ENCODE assay signal across 1 cellular context in the genomic region with DNA sequence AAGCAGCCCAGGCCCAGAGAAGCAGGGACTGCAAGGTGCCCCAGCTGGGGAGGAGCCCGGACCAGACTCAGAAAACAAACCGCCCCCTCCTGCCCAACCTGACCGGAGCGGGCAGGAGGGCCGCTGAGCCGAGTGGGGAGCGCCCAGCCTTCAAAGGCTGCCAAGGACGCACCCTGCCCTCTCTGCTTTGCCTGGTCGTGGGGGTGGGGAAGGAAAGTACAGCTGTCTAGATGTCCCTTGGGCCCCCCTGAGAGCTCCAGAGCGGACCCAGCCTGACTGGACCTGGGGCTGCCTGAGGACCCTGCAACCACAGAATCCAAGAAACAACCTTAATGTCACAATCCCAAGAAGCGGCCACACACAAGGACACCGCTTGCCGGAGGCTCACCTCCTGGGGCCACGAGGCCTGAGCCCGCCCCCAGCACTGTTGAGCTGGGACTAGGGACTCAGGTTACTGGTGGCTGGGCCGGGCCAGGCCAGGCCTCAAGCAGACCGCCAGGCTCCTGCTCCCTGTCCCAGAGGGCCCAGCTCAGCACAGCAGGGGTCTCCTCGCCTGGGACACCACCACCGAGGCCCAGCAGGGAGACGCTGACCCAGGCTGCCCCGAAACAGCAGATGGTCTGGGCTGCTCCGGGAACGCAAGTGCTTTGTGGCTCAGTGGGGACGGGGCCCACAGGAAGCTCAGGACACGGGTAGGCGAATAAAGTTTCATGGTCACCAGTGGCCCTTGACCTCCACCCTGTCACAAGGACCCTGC.
TF ChIP-seq lines count a peak whose summit lies in the region.

No MANE protein-coding gene starts in this region.

TF ChIP-seq in HepG2, 621 proteins besides CTCF, POLR2A, EP300 and RAD21 (continues in another document):
- no peak for TF ChIP-seq CSRNP2 (CRISPR knock-in tag; conservative IDR thresholded peaks at IDR 0.05; ENCODE audit: low read depth)
- TF ChIP-seq DZIP1 (CRISPR knock-in tag; IDR thresholded peaks at IDR 0.05), result 0 out of 2 replicates have a peak, but pooled peaks have one; percentile 47
- TF ChIP-seq ZNF878 (CRISPR knock-in tag; IDR thresholded peaks at IDR 0.05), result 0 out of 2 replicates have a peak, but pooled peaks have one; percentile 29
- TF ChIP-seq PAX8 (CRISPR knock-in tag; IDR thresholded peaks at IDR 0.05; ENCODE audit: borderline replicate concordance), result 0 out of 2 replicates have a peak, but pooled peaks have one; percentile 55
- TF ChIP-seq CBFB (CRISPR knock-in tag; IDR thresholded peaks at IDR 0.05), result 0 out of 2 replicates have a peak, but pooled peaks have one; percentile 36
- TF ChIP-seq HDAC2 (CRISPR knock-in tag; IDR thresholded peaks at IDR 0.05), result peak; percentile 29; the same call in 1 of the 2 replicates
- TF ChIP-seq RARA (CRISPR knock-in tag; IDR thresholded peaks at IDR 0.05), result 0 out of 2 replicates have a peak, but pooled peaks have one; percentile 16
- no peak for TF ChIP-seq ZNF251 (CRISPR knock-in tag; IDR thresholded peaks at IDR 0.05)
- peak; percentile 48; the same call in 1 of the 2 replicates for TF ChIP-seq TBX2 (CRISPR knock-in tag; IDR thresholded peaks at IDR 0.05; ENCODE audit: borderline replicate concordance)
- TF ChIP-seq, protein P1, sequence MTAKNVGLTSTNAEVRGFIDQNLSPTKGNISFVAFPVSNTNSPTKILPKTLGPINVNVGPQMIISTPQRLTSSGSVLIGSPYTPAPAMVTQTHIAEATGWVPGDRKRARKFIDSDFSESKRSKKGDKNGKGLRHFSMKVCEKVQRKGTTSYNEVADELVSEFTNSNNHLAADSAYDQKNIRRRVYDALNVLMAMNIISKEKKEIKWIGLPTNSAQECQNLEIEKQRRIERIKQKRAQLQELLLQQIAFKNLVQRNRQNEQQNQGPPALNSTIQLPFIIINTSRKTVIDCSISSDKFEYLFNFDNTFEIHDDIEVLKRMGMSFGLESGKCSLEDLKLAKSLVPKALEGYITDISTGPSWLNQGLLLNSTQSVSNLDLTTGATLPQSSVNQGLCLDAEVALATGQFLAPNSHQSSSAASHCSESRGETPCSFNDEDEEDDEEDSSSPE (CRISPR knock-in tag; IDR thresholded peaks at IDR 0.05), result peak; percentile 35; the same call in 1 of the 2 replicates
- TF ChIP-seq NR0B2 (CRISPR knock-in tag; IDR thresholded peaks at IDR 0.05), result peak; percentile 78; the same call in 1 of the 2 replicates
- TF ChIP-seq ZMAT5 (CRISPR knock-in tag; IDR thresholded peaks at IDR 0.05; ENCODE audit: borderline replicate concordance, low read depth), result no peak
- TF ChIP-seq SRF (IDR thresholded peaks at IDR 0.05; ENCODE audit: low read depth, low read length), result no peak
- TF ChIP-seq ZNF557 (CRISPR knock-in tag; IDR thresholded peaks at IDR 0.05), result no peak
- TF ChIP-seq PLRG1 (conservative IDR thresholded peaks at IDR 0.05), result no peak
- TF ChIP-seq, protein P2, sequence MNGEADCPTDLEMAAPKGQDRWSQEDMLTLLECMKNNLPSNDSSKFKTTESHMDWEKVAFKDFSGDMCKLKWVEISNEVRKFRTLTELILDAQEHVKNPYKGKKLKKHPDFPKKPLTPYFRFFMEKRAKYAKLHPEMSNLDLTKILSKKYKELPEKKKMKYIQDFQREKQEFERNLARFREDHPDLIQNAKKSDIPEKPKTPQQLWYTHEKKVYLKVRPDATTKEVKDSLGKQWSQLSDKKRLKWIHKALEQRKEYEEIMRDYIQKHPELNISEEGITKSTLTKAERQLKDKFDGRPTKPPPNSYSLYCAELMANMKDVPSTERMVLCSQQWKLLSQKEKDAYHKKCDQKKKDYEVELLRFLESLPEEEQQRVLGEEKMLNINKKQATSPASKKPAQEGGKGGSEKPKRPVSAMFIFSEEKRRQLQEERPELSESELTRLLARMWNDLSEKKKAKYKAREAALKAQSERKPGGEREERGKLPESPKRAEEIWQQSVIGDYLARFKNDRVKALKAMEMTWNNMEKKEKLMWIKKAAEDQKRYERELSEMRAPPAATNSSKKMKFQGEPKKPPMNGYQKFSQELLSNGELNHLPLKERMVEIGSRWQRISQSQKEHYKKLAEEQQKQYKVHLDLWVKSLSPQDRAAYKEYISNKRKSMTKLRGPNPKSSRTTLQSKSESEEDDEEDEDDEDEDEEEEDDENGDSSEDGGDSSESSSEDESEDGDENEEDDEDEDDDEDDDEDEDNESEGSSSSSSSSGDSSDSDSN (CRISPR knock-in tag; IDR thresholded peaks at IDR 0.05), result peak; percentile 86
- TF ChIP-seq ZZZ3 (CRISPR knock-in tag; IDR thresholded peaks at IDR 0.05; ENCODE audit: borderline replicate concordance), result peak; percentile 32; the same call in 1 of the 2 replicates
- TF ChIP-seq REPIN1 (CRISPR knock-in tag; IDR thresholded peaks at IDR 0.05; ENCODE audit: borderline replicate concordance, low read depth), result no peak; the same call in 1 of the 2 replicates
- TF ChIP-seq KDM2A (CRISPR knock-in tag; IDR thresholded peaks at IDR 0.05; ENCODE audit: borderline replicate concordance, low read depth), result peak; percentile 51
- no peak for TF ChIP-seq ZFP36 (IDR thresholded peaks at IDR 0.05; ENCODE audit: borderline replicate concordance, low read depth, low read length, partially characterized antibody)
- no peak for TF ChIP-seq ZNF232 (CRISPR knock-in tag; IDR thresholded peaks at IDR 0.05; ENCODE audit: borderline replicate concordance)
- peak; percentile 24 for TF ChIP-seq PRPF4 (IDR thresholded peaks at IDR 0.05; ENCODE audit: low read depth, low read length, poor library complexity, severe bottlenecking)
- TF ChIP-seq KLF12 (CRISPR knock-in tag; IDR thresholded peaks at IDR 0.05; ENCODE audit: borderline replicate concordance), result no peak
- no peak for TF ChIP-seq ISL2 (CRISPR knock-in tag; IDR thresholded peaks at IDR 0.05)
- TF ChIP-seq GATAD2A (CRISPR knock-in tag; IDR thresholded peaks at IDR 0.05), result peak; percentile 47
- TF ChIP-seq, protein P3, sequence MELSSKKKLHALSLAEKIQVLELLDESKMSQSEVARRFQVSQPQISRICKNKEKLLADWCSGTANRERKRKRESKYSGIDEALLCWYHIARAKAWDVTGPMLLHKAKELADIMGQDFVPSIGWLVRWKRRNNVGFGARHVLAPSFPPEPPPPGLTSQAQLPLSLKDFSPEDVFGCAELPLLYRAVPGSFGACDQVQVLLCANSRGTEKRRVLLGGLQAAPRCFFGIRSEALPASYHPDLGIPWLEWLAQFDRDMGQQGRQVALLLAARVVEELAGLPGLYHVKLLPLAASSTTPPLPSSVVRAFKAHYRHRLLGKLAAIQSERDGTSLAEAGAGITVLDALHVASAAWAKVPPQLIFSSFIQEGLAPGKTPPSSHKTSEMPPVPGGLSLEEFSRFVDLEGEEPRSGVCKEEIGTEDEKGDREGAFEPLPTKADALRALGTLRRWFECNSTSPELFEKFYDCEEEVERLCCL (CRISPR knock-in tag; IDR thresholded peaks at IDR 0.05; ENCODE audit: borderline replicate concordance), result no peak
- no peak for TF ChIP-seq MXD3 (CRISPR knock-in tag; IDR thresholded peaks at IDR 0.05)
- TF ChIP-seq, protein P4, sequence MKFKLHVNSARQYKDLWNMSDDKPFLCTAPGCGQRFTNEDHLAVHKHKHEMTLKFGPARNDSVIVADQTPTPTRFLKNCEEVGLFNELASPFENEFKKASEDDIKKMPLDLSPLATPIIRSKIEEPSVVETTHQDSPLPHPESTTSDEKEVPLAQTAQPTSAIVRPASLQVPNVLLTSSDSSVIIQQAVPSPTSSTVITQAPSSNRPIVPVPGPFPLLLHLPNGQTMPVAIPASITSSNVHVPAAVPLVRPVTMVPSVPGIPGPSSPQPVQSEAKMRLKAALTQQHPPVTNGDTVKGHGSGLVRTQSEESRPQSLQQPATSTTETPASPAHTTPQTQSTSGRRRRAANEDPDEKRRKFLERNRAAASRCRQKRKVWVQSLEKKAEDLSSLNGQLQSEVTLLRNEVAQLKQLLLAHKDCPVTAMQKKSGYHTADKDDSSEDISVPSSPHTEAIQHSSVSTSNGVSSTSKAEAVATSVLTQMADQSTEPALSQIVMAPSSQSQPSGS (CRISPR knock-in tag; IDR thresholded peaks at IDR 0.05), result no peak
- no peak for TF ChIP-seq PREB (CRISPR knock-in tag; IDR thresholded peaks at IDR 0.05)
- no peak for TF ChIP-seq ZNF615 (CRISPR knock-in tag; IDR thresholded peaks at IDR 0.05; ENCODE audit: borderline replicate concordance)
- TF ChIP-seq ZNF264 (CRISPR knock-in tag; IDR thresholded peaks at IDR 0.05), result no peak
- TF ChIP-seq ZNF781 (CRISPR knock-in tag; IDR thresholded peaks at IDR 0.05; ENCODE audit: borderline replicate concordance, not compliant biosample characterization), result no peak
- TF ChIP-seq AHR (CRISPR knock-in tag; IDR thresholded peaks at IDR 0.05), result no peak
- no peak for TF ChIP-seq NR2F1 (CRISPR knock-in tag; IDR thresholded peaks at IDR 0.05)
- TF ChIP-seq CCAR2 (optimal IDR thresholded peaks at IDR 0.05; ENCODE audit: low read depth, low read length), result no peak
- TF ChIP-seq, protein P5, sequence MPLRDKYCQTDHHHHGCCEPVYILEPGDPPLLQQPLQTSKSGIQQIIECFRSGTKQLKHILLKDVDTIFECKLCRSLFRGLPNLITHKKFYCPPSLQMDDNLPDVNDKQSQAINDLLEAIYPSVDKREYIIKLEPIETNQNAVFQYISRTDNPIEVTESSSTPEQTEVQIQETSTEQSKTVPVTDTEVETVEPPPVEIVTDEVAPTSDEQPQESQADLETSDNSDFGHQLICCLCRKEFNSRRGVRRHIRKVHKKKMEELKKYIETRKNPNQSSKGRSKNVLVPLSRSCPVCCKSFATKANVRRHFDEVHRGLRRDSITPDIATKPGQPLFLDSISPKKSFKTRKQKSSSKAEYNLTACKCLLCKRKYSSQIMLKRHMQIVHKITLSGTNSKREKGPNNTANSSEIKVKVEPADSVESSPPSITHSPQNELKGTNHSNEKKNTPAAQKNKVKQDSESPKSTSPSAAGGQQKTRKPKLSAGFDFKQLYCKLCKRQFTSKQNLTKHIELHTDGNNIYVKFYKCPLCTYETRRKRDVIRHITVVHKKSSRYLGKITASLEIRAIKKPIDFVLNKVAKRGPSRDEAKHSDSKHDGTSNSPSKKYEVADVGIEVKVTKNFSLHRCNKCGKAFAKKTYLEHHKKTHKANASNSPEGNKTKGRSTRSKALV (CRISPR knock-in tag; IDR thresholded peaks at IDR 0.05), result 0 out of 2 replicates have a peak, but pooled peaks have one; percentile 21
- no peak; the same call in 1 of the 2 replicates for TF ChIP-seq ZBTB7A (CRISPR knock-in tag; IDR thresholded peaks at IDR 0.05)
- no peak for TF ChIP-seq RFXAP (CRISPR knock-in tag; IDR thresholded peaks at IDR 0.05; ENCODE audit: borderline replicate concordance)
- TF ChIP-seq KDM6A (CRISPR knock-in tag; IDR thresholded peaks at IDR 0.05; ENCODE audit: low read depth), result 0 out of 2 replicates have a peak, but pooled peaks have one; percentile 28
- no peak for TF ChIP-seq SOX6 (IDR thresholded peaks at IDR 0.05)
- TF ChIP-seq SOX6 (CRISPR knock-in tag; IDR thresholded peaks at IDR 0.05), result peak; percentile 46
- TF ChIP-seq TMF1 (CRISPR knock-in tag; IDR thresholded peaks at IDR 0.05; ENCODE audit: low read depth), result no peak
- TF ChIP-seq ZNF343 (CRISPR knock-in tag; IDR thresholded peaks at IDR 0.05), result peak; percentile 39; the same call in 1 of the 2 replicates
